Comparison of ENCODE assay signal across 8 cellular contexts in genomic region chr16:30660424-30661251, GRCh38. TPM values are rescaled to one million over a fixed set of nuclear protein-coding genes. Genes with fewer than 3 reads are reported as not detected.
DNase-seq lines count a peak whose midpoint lies in the region; ATAC-seq and TF ChIP-seq lines count a peak whose summit lies in the region.

No MANE protein-coding gene starts in this region.

- peak overlapping the region; percentile 84 for H3K4me3 Mint-ChIP-seq in activated CD4-positive, alpha-beta T cell treated with anti-CD3 and anti-CD28 coated beads for 36 hours

- no peak overlapping the region for H2AFZ ChIP-seq in neuronal stem cell (ENCODE audit: low read length)

- H3K36me3 ChIP-seq in neuronal stem cell (replicated peaks in 1 of 2; ENCODE audit: control insufficient read depth in 2 of 2, insufficient read depth in 2 of 2, low read length in 2 of 2) (peaks cover 47 to 66% of the 10 kb centered on the region in 2 donors), transverse colon (peaks cover 0 to 38% (median 18%) of the 10 kb centered on the region in 4 donors)

- H3K27ac ChIP-seq in neuronal stem cell (replicated peaks; ENCODE audit: low read length) (no peak overlapping the region), transverse colon (peak overlapping the region; percentile 96 to 100 (median 99))

- no peaks in the 10 kb centered on the region for H3K27me3 Mint-ChIP-seq in activated CD4-positive, alpha-beta T cell treated with anti-CD3 and anti-CD28 coated beads for 36 hours

- H3K4me2 ChIP-seq in neuronal stem cell (ENCODE audit: insufficient read depth, low read length, poor library complexity, severe bottlenecking): peak overlapping the region; percentile 91

- WGBS in neuronal stem cell (ENCODE audit: extremely low coverage in 2 of 2, insufficient read length in 2 of 2, insufficient replicate concordance in 1 of 2), 2 donors: no CpG with 5 or more reads among the region's 21 CpGs
- WGBS in transverse colon (ENCODE audit: low coverage in 1 of 2), 2 donors: 8 to 21% methylated on average over 6 to 21 of the region's 21 CpGs

- H3K14ac ChIP-seq in neuronal stem cell (ENCODE audit: low read length): no peak overlapping the region

- no peak overlapping the region for H4K91ac ChIP-seq in neuronal stem cell (ENCODE audit: low read depth, low read length, poor library complexity)

- no peaks in the 10 kb centered on the region for H3K9me3 Mint-ChIP-seq in activated CD4-positive, alpha-beta T cell treated with anti-CD3 and anti-CD28 coated beads for 36 hours (ENCODE audit: low read depth)

- H3K9me3 ChIP-seq in neuronal stem cell (replicated peaks in 1 of 2; ENCODE audit: control insufficient read depth in 2 of 2, insufficient read depth in 1 of 2, low read depth in 1 of 2, low read length in 2 of 2): no peaks in the 10 kb centered on the region
- no peaks in the 10 kb centered on the region for H3K9me3 ChIP-seq in transverse colon

- H3K9ac ChIP-seq in neuronal stem cell (ENCODE audit: low read depth, low read length, poor library complexity): no peak overlapping the region

- DNase-seq in HFF-Myc (ENCODE audit: extremely low read depth, low read depth): no peak
- DNase-seq in activated CD4-positive, alpha-beta T cell treated with anti-CD3 and anti-CD28 coated beads for 36 hours: peak; percentile 91
- DNase-seq in dermis blood vessel endothelial cell: peak; percentile 40
- DNase-seq in neuronal stem cell (ENCODE audit: low spot score): no peak
- peak; percentile 87 for DNase-seq in transverse colon
- no peak for DNase-seq in NCI-H1694 (lab: John Stamatoyannopoulos, UW)
- no peak for DNase-seq in NCI-H226
- no peak for DNase-seq in NCI-H345 treated with DMSO at 0.1 percent for 48 hours (lab: John Stamatoyannopoulos, UW; ENCODE audit: unreplicated experiment)

- H2BK12ac ChIP-seq in neuronal stem cell (ENCODE audit: low read length): no peak overlapping the region

- intact Hi-C loops in activated CD4-positive, alpha-beta T cell treated with anti-CD3 and anti-CD28 coated beads for 36 hours (cut with DNase I, micrococcal nuclease): loop anchor here (1.0 kb wide), 3 partner anchors 34 to 664 kb away; partner anchors contain the start of gene INO80E (in 1 of the 2)
- intact Hi-C loops in transverse colon (cut with DNase I; ENCODE audit: low total_unique reads): no loop called here

- peak overlapping the region; percentile 72 for H2BK5ac ChIP-seq in neuronal stem cell (ENCODE audit: low read length)

- POLR2A ChIA-PET in activated CD4-positive, alpha-beta T cell treated with anti-CD3 and anti-CD28 coated beads for 36 hours (lab: Charles Lee): interaction anchor here (0.5 to 2.4 kb wide), 7 partner anchors 10 to 153 kb away, joined by 3 to 15 read pairs (median 4); partner anchors contain the start of gene PRR14

- peaks cover 7% of the 10 kb centered on the region for H3K79me1 ChIP-seq in neuronal stem cell (ENCODE audit: low read depth, low read length)

- H2BK120ac ChIP-seq in neuronal stem cell (ENCODE audit: low read depth, low read length): no peak overlapping the region

- H3K27me3 ChIP-seq in neuronal stem cell (ENCODE audit: control insufficient read depth in 3 of 3, insufficient read depth in 3 of 3, low read depth in 1 of 3, low read length in 3 of 3) (no peaks in the 10 kb centered on the region), transverse colon (no peaks in the 10 kb centered on the region)

- peak overlapping the region; percentile 87 for H3K4me3 ChIP-seq in HFF-Myc (replicated peaks; ENCODE audit: low read depth, low read length)
- peak overlapping the region; percentile 17 to 70 for H3K4me3 ChIP-seq in neuronal stem cell (ENCODE audit: low read length in 2 of 2)
- peak overlapping the region; percentile 73 to 99 (median 95) for H3K4me3 ChIP-seq in transverse colon

- no peak overlapping the region for H2AK5ac ChIP-seq in neuronal stem cell (ENCODE audit: low read depth, low read length)

- TF ChIP-seq EP300 in transverse colon (IDR thresholded peaks at IDR 0.05; ENCODE audit: low read depth): no peak

- in situ Hi-C loops in transverse colon (cut with MboI; ENCODE audit: low pct_ligation_motif_present in 1 of 4, low pct_unique_long_range_greater_than_20kb in 1 of 4, low sequenced_read_pairs in 3 of 4): no loop called here

- H3K27ac Mint-ChIP-seq in activated CD4-positive, alpha-beta T cell treated with anti-CD3 and anti-CD28 coated beads for 36 hours: peak overlapping the region; percentile 97

- peak; percentile 94 for TF ChIP-seq POLR2A in transverse colon (IDR thresholded peaks at IDR 0.05)

- H4K8ac ChIP-seq in neuronal stem cell (ENCODE audit: low read depth, low read length): no peak overlapping the region

- CTCF ChIA-PET in activated CD4-positive, alpha-beta T cell treated with anti-CD3 and anti-CD28 coated beads for 36 hours (lab: Charles Lee): interaction anchor here (0.5 to 4.5 kb wide), 10 partner anchors 10 to 251 kb away, joined by 3 to 35 read pairs (median 5); partner anchors contain the start of genes DCTPP1, PRR14 and ZNF689

- ATAC-seq in activated CD4-positive, alpha-beta T cell treated with anti-CD3 and anti-CD28 coated beads for 36 hours: peak; percentile 15

- H3K4me1 Mint-ChIP-seq in activated CD4-positive, alpha-beta T cell treated with anti-CD3 and anti-CD28 coated beads for 36 hours: peaks cover 49% of the 10 kb centered on the region

- no peak overlapping the region for H3K23ac ChIP-seq in neuronal stem cell (ENCODE audit: low read depth, low read length, poor library complexity)

- peaks cover 54% of the 10 kb centered on the region for H3K36me3 Mint-ChIP-seq in activated CD4-positive, alpha-beta T cell treated with anti-CD3 and anti-CD28 coated beads for 36 hours (ENCODE audit: low read depth)

- peaks cover 9 to 23% of the 10 kb centered on the region in 2 donors for H3K4me1 ChIP-seq in neuronal stem cell (ENCODE audit: control insufficient read depth in 2 of 2, insufficient read depth in 1 of 2, low read depth in 1 of 2, low read length in 2 of 2)
- peaks cover 29 to 59% (median 54%) of the 10 kb centered on the region in 4 donors for H3K4me1 ChIP-seq in transverse colon

- no peak overlapping the region for H3K4ac ChIP-seq in neuronal stem cell (ENCODE audit: low read length)

- H3K18ac ChIP-seq in neuronal stem cell (ENCODE audit: low read length): no peak overlapping the region

- TF ChIP-seq CTCF in HFF-Myc (IDR thresholded peaks at IDR 0.05; ENCODE audit: low read depth, low read length, missing control alignments) (no peak), transverse colon (IDR thresholded peaks at IDR 0.05) (no peak)

- H2BK15ac ChIP-seq in neuronal stem cell (ENCODE audit: low read length): no peak overlapping the region

RNA-seq across cellular contexts. Expression of gene FBRS, which starts 2.4 kb away (rescaled TPM):
- 100 to 1,000 TPM in 1 of 2 experiments, 10 to 100 TPM in 1; 84.7 to 111 TPM for total RNA-seq in activated CD4-positive, alpha-beta T cell treated with anti-CD3 and anti-CD28 coated beads for 36 hours
- 20.6 and 20.7 TPM in 2 replicates for total RNA-seq in dermis blood vessel endothelial cell
- 30.9 TPM for polyA plus RNA-seq in neuronal stem cell (2013, experiment 1 of 2)
- polyA plus RNA-seq in neuronal stem cell (2013, experiment 2 of 2): 31.8 TPM
- 100 to 1,000 TPM in 1 of 4 donors, 10 to 100 TPM in 3; 54.6 to 114 (median 73.1) TPM for total RNA-seq in transverse colon

RNA-seq across cellular contexts. Expression of gene PRR14, which starts 9.9 kb away (rescaled TPM):
- 10 to 100 TPM; 76.8 to 77.8 TPM for total RNA-seq in activated CD4-positive, alpha-beta T cell treated with anti-CD3 and anti-CD28 coated beads for 36 hours
- 8.0 and 14.4 TPM in 2 replicates for total RNA-seq in dermis blood vessel endothelial cell
- polyA plus RNA-seq in neuronal stem cell (2013, experiment 1 of 2): 52.4 TPM
- 55.2 TPM for polyA plus RNA-seq in neuronal stem cell (2013, experiment 2 of 2)
- 100 to 1,000 TPM in 2 of 4 donors, 10 to 100 TPM in 2; 42.9 to 154 (median 85.5) TPM for total RNA-seq in transverse colon

RNA-seq across cellular contexts. Expression of gene SRCAP, which starts 38.3 kb away (rescaled TPM):
- 10 to 100 TPM; 58.7 to 69.5 TPM for total RNA-seq in activated CD4-positive, alpha-beta T cell treated with anti-CD3 and anti-CD28 coated beads for 36 hours
- total RNA-seq in dermis blood vessel endothelial cell (44.1 and 69.1 TPM in 2 replicates), transverse colon (100 to 1,000 TPM in 1 of 4 donors, 10 to 100 TPM in 3; 43.8 to 135 (median 71.3) TPM)
- polyA plus RNA-seq in neuronal stem cell (2013, experiment 1 of 2): 15.9 TPM
- 17.9 TPM for polyA plus RNA-seq in neuronal stem cell (2013, experiment 2 of 2)

RNA-seq across cellular contexts. Expression of gene ZNF689, which starts 50.4 kb away (rescaled TPM):
- total RNA-seq in activated CD4-positive, alpha-beta T cell treated with anti-CD3 and anti-CD28 coated beads for 36 hours: 10 to 100 TPM in 1 of 2 experiments, 1 to 10 TPM in 1; 9.0 to 10.7 TPM
- 5.8 and 6.0 TPM in 2 replicates for total RNA-seq in dermis blood vessel endothelial cell
- 17.0 TPM for polyA plus RNA-seq in neuronal stem cell (2013, experiment 1 of 2)
- 18.5 TPM for polyA plus RNA-seq in neuronal stem cell (2013, experiment 2 of 2)
- total RNA-seq in transverse colon: 10 to 100 TPM in 1 of 4 donors, 1 to 10 TPM in 3; 3.4 to 77.1 (median 8.1) TPM

Comparison
In these comparisons a context has a peak if more than half of its experiments do, and no peak if none do; other contexts are left out.
1. DNase-seq: peak in activated CD4-positive, alpha-beta T cell treated with anti-CD3 and anti-CD28 coated beads for 36 hours (single experiment), dermis blood vessel endothelial cell (single experiment) and transverse colon (single experiment); none in HFF-Myc (single experiment), neuronal stem cell (single experiment), NCI-H1694 (single experiment), NCI-H226 (single experiment) and NCI-H345 treated with DMSO at 0.1 percent for 48 hours (single experiment).
2. H3K4me3 ChIP-seq: peak in every context shown above with its lines; median percentile 95 in transverse colon; 87 in HFF-Myc; 44 in neuronal stem cell.